ENCODE assay signal across 7 cellular contexts in the genomic region with DNA sequence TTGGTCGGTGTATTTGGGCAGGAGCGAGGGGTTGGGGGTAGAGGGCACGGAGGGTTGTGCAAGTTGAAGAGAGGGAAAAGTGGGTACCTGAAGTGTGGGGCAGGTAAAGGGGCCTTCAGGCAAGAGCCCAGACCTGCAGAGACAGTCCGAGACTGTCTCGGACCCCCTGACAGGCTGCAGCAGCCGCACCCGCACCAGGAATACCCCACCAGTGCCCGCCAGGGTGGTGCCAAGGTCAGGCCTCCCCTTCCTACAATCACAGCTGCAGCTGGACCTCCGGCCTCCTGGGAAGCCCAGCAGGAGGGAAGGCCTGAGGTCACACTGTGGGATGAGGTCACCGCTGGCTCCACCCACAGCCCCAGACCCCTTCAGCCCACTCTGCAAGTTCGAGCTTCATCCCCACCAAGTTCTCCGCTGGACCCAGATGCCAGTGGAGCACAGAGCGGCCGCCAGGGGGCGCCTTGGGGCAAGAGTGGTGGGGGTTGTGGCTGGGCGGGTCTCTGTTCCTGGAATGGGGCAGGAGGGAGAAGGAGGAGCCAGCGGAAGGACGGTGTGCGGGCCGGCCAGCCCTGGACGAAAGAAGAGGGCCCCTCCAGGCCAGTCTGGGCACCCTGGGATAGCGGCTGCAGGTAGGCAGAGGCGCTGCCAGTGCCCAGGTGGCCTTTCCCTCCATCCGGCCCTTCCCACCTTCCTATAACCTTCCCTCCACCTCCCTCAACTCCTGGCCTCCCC. TPM values are rescaled to one million over a fixed set of nuclear protein-coding genes. Genes with fewer than 3 reads are reported as not detected.
DNase-seq lines count a peak whose midpoint lies in the region; TF ChIP-seq lines count a peak whose summit lies in the region.

A gene (plus strand): TSS at position 539 of the 732 bp plus-strand sequence. CDS start 452 bp downstream, outside the sequence.

- H3K9me3 ChIP-seq in SK-N-SH, result no peaks in the 10 kb centered on the region
- no peaks in the 10 kb centered on the region for H3K9me3 ChIP-seq in ovary
- no peaks in the 10 kb centered on the region for H3K9me3 ChIP-seq in testis

- CTCF ChIA-PET in SK-N-SH (lab: Yijun Ruan, JAX), result interaction anchor here (0.5 to 5.3 kb wide), 59 partner anchors 9 to 885 kb away, joined by 3 to 38 read pairs (median 4); a partner anchor contains a TSS
- CTCF ChIA-PET in activated naive CD4-positive, alpha-beta T cell treated with anti-CD3 and anti-CD28 coated beads for 36 hours (lab: Charles Lee), result interaction anchor here (0.6 to 4.8 kb wide), 20 partner anchors 10 to 459 kb away, joined by 3 to 29 read pairs (median 4); a partner anchor contains a TSS

- H3K4me3 Mint-ChIP-seq in activated naive CD4-positive, alpha-beta T cell treated with anti-CD3 and anti-CD28 coated beads for 36 hours, result no peak within 1 kb of the TSS

- no peak; a peak in 1 of 4 replicates for TF ChIP-seq EP300 in SK-N-SH (IDR thresholded peaks at IDR 0.05; ENCODE audit: borderline replicate concordance in 1 of 2, low read depth in 1 of 2, low read length in 1 of 2)
- no peak for TF ChIP-seq EP300 in ovary (IDR thresholded peaks at IDR 0.05)

- no peak within 1 kb of the TSS for H2AFZ ChIP-seq in SK-N-SH (ENCODE audit: low read depth)

- peak within 1 kb of the TSS; percentile 31 to 52; a peak in 3 of 4 replicates for H3K4me3 ChIP-seq in SK-N-SH (ENCODE audit: low read depth in 2 of 2, low read length in 1 of 2)
- peak within 1 kb of the TSS; percentile 42 for H3K4me3 ChIP-seq in ovary
- peak within 1 kb of the TSS in 1 of 2 donors; percentile 14 for H3K4me3 ChIP-seq in testis

- peak; percentile 81 for TF ChIP-seq RAD21 in SK-N-SH (IDR thresholded peaks at IDR 0.05; ENCODE audit: low read length)

- peaks cover 8% of the 10 kb centered on the region for H3K36me3 Mint-ChIP-seq in activated naive CD4-positive, alpha-beta T cell treated with anti-CD3 and anti-CD28 coated beads for 36 hours (ENCODE audit: low read depth)

- peak within 1 kb of the TSS; percentile 27; the same call in 1 of the 2 replicates for H3K9ac ChIP-seq in SK-N-SH

- H3K4me1 ChIP-seq in SK-N-SH (ENCODE audit: control insufficient read depth in 1 of 2, insufficient read depth in 2 of 2, low read depth in 1 of 2, low read length in 1 of 2) (peaks cover 5 to 8% of the 10 kb centered on the region in 2 experiments; a peak in 2 of 4 replicates), ovary (ENCODE audit: insufficient read depth) (peaks cover 8% of the 10 kb centered on the region), testis (peaks cover 11% of the 10 kb centered on the region)

- peak; percentile 93 for TF ChIP-seq CTCF in GM12873 (IDR thresholded peaks at IDR 0.05; ENCODE audit: insufficient read depth, low read depth, low read length, missing control alignments)
- peak; percentile 90 for TF ChIP-seq CTCF in LNCAP (IDR thresholded peaks at IDR 0.05)
- peak; percentile 86 for TF ChIP-seq CTCF in SK-N-SH (IDR thresholded peaks at IDR 0.05)
- TF ChIP-seq CTCF in ovary (IDR thresholded peaks at IDR 0.05), result peak; percentile 87 to 97 (median 97)
- TF ChIP-seq CTCF in testis (IDR thresholded peaks at IDR 0.05), result peak; percentile 92 to 99 (median 94)

- H3K79me2 ChIP-seq in SK-N-SH (ENCODE audit: insufficient read depth), result no peaks in the 10 kb centered on the region

- 49% methylated on average over 18 of the region's 24 CpGs for WGBS in SK-N-SH (ENCODE audit: low lambda C conversion rate)
- 18 to 25% (median 21%) methylated on average over 24 of the region's 24 CpGs for WGBS in ovary, 3 donors
- WGBS in testis, 2 donors, result 39 to 52% methylated on average over 18 to 23 of the region's 24 CpGs

- H3K27me3 ChIP-seq in SK-N-SH (ENCODE audit: insufficient read depth), result no peaks in the 10 kb centered on the region
- no peaks in the 10 kb centered on the region for H3K27me3 ChIP-seq in ovary
- H3K27me3 ChIP-seq in testis, result no peaks in the 10 kb centered on the region

- peaks cover 0 to 20% of the 10 kb centered on the region in 2 experiments for H3K36me3 ChIP-seq in SK-N-SH (replicated peaks in 1 of 2; ENCODE audit: control insufficient read depth in 1 of 2, insufficient read depth in 2 of 2, low read length in 1 of 2)
- H3K36me3 ChIP-seq in ovary, result no peaks in the 10 kb centered on the region
- no peaks in the 10 kb centered on the region for H3K36me3 ChIP-seq in testis (ENCODE audit: low read depth, missing control alignments)

- no peaks in the 10 kb centered on the region for H3K4me1 Mint-ChIP-seq in activated naive CD4-positive, alpha-beta T cell treated with anti-CD3 and anti-CD28 coated beads for 36 hours (ENCODE audit: low read depth)

- no peaks in the 10 kb centered on the region for H3K9me2 ChIP-seq in SK-N-SH

- H3K4me2 ChIP-seq in SK-N-SH, result peak within 1 kb of the TSS; percentile 80

- no peaks in the 10 kb centered on the region for H3K27me3 Mint-ChIP-seq in activated naive CD4-positive, alpha-beta T cell treated with anti-CD3 and anti-CD28 coated beads for 36 hours (ENCODE audit: low read depth)

- H3K27ac ChIP-seq in SK-N-SH (ENCODE audit: low read depth in 2 of 2, low read length in 1 of 2) (peak within 1 kb of the TSS; percentile 19 to 58; a peak in 1 of 4 replicates), ovary (no peak within 1 kb of the TSS), testis (peak within 1 kb of the TSS in 1 of 2 donors; percentile 44)

- no peak for TF ChIP-seq POLR2A in ovary (IDR thresholded peaks at IDR 0.05)
- TF ChIP-seq POLR2A in testis (IDR thresholded peaks at IDR 0.05), result no peak

- H3K9me3 Mint-ChIP-seq in activated naive CD4-positive, alpha-beta T cell treated with anti-CD3 and anti-CD28 coated beads for 36 hours, result no peaks in the 10 kb centered on the region

- no peaks in the 10 kb centered on the region for H4K20me1 ChIP-seq in SK-N-SH (ENCODE audit: insufficient read depth)

- intact Hi-C loops in activated naive CD4-positive, alpha-beta T cell treated with anti-CD3 and anti-CD28 coated beads for 36 hours (cut with micrococcal nuclease), result loop anchor here (1.0 to 2.0 kb wide), 4 partner anchors 110 to 884 kb away; no protein-coding TSS in a partner anchor
- intact Hi-C loops in head of caudate nucleus (cut with DNase I), result loop anchor here (5.0 to 10.0 kb wide), 4 partner anchors 50 to 880 kb away; a partner anchor contains a TSS
- intact Hi-C loops in ovary (cut with DNase I), result loop anchor here (2.0 to 10.0 kb wide), 7 partner anchors 50 to 890 kb away; a partner anchor contains a TSS
- intact Hi-C loops in testis (cut with DNase I; ENCODE audit: low total_unique reads), result loop anchor here (5.0 to 10.0 kb wide), 4 partner anchors 50 to 450 kb away; a partner anchor contains a TSS

- H3F3A ChIP-seq in SK-N-SH (replicated peaks; ENCODE audit: insufficient read depth), result peaks cover 5% of the 10 kb centered on the region

- DNase-seq in SK-N-SH, result peak; percentile 98
- peak; percentile 87 for DNase-seq in activated naive CD4-positive, alpha-beta T cell treated with anti-CD3 and anti-CD28 coated beads for 36 hours
- DNase-seq in head of caudate nucleus, result peak; percentile 69 to 94 (median 87)
- peak; percentile 90 to 96 (median 94) for DNase-seq in ovary
- peak; percentile 91 for DNase-seq in testis

- H3K27ac Mint-ChIP-seq in activated naive CD4-positive, alpha-beta T cell treated with anti-CD3 and anti-CD28 coated beads for 36 hours, result no peak within 1 kb of the TSS

- POLR2A ChIA-PET in SK-N-SH (lab: Yijun Ruan, JAX), result interaction anchor here (0.6 to 1.5 kb wide), 4 partner anchors 14 to 195 kb away, joined by 3 to 7 read pairs (median 4); a partner anchor contains a TSS

TF ChIP-seq in SK-N-SH, 30 proteins besides CTCF, POLR2A, EP300 and RAD21:
- peak; percentile 95 for TF ChIP-seq SMC3 (IDR thresholded peaks at IDR 0.05; ENCODE audit: low read depth, low read length)
- TF ChIP-seq, protein P1, sequence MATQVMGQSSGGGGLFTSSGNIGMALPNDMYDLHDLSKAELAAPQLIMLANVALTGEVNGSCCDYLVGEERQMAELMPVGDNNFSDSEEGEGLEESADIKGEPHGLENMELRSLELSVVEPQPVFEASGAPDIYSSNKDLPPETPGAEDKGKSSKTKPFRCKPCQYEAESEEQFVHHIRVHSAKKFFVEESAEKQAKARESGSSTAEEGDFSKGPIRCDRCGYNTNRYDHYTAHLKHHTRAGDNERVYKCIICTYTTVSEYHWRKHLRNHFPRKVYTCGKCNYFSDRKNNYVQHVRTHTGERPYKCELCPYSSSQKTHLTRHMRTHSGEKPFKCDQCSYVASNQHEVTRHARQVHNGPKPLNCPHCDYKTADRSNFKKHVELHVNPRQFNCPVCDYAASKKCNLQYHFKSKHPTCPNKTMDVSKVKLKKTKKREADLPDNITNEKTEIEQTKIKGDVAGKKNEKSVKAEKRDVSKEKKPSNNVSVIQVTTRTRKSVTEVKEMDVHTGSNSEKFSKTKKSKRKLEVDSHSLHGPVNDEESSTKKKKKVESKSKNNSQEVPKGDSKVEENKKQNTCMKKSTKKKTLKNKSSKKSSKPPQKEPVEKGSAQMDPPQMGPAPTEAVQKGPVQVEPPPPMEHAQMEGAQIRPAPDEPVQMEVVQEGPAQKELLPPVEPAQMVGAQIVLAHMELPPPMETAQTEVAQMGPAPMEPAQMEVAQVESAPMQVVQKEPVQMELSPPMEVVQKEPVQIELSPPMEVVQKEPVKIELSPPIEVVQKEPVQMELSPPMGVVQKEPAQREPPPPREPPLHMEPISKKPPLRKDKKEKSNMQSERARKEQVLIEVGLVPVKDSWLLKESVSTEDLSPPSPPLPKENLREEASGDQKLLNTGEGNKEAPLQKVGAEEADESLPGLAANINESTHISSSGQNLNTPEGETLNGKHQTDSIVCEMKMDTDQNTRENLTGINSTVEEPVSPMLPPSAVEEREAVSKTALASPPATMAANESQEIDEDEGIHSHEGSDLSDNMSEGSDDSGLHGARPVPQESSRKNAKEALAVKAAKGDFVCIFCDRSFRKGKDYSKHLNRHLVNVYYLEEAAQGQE (IDR thresholded peaks at IDR 0.05; ENCODE audit: low read depth, low read length), result peak; percentile 34; the same call in 1 of the 2 replicates
- TF ChIP-seq RXRA (IDR thresholded peaks at IDR 0.05; ENCODE audit: borderline replicate concordance, low read depth), result no peak
- peak; percentile 62 for TF ChIP-seq POLR2AphosphoS5 (IDR thresholded peaks at IDR 0.05; ENCODE audit: low read depth, low read length)
- TF ChIP-seq FOXJ3 (CRISPR knock-in tag; IDR thresholded peaks at IDR 0.05), result no peak
- peak; percentile 34; the same call in 1 of the 2 replicates for TF ChIP-seq ELF1 (IDR thresholded peaks at IDR 0.05)
- TF ChIP-seq SIN3A (IDR thresholded peaks at IDR 0.05; ENCODE audit: borderline replicate concordance, low read depth, low read length), result peak; percentile 91; the same call in 1 of the 2 replicates
- peak; percentile 68 for TF ChIP-seq CHD2 (IDR thresholded peaks at IDR 0.05; ENCODE audit: low read length, partially characterized antibody)

RNA-seq across cellular contexts. Expression of the gene that starts here (rescaled TPM):
- 12.2 and 12.9 TPM in 2 replicates for polyA plus RNA-seq in SK-N-SH (2012; rRNA removed)
- polyA plus RNA-seq in SK-N-SH (2012; cell fraction: cytosol; rRNA removed), result 5.6 and 9.0 TPM in 2 replicates
- 19.5 and 19.7 TPM in 2 replicates for polyA plus RNA-seq in SK-N-SH (2012; cell fraction: nucleus; rRNA removed)
- total RNA-seq in activated naive CD4-positive, alpha-beta T cell treated with anti-CD3 and anti-CD28 coated beads for 36 hours, result under 1 TPM; 0.69 to 0.98 TPM
- 10 to 100 TPM in 4 of 7 donors, 1 to 10 TPM in 3; 8.0 to 24.5 (median 10.5) TPM for total RNA-seq in ovary
- polyA plus RNA-seq in ovary, result 1 to 10 TPM; 3.9 to 8.0 TPM
- 1 to 10 TPM; 5.7 to 7.4 TPM for total RNA-seq in testis
- 8.9 TPM for polyA plus RNA-seq in testis (ENCODE audit: insufficient read depth, low read depth, low replicate concordance)

Comparison
In these comparisons a context has a peak if more than half of its experiments do, and no peak if none do; other contexts are left out.
1. Peak in DNase-seq in activated naive CD4-positive, alpha-beta T cell treated with anti-CD3 and anti-CD28 coated beads for 36 hours; RNA of the gene not detected or under 1 TPM.
2. H3K27ac ChIP-seq: peak in SK-N-SH (2 of 2); none in ovary (0 of 2).
3. Peak in every context shown above with its lines, with median percentiles within 50 percentile points of each other: CTCF ChIP-seq and DNase-seq.